In the genomic region with DNA sequence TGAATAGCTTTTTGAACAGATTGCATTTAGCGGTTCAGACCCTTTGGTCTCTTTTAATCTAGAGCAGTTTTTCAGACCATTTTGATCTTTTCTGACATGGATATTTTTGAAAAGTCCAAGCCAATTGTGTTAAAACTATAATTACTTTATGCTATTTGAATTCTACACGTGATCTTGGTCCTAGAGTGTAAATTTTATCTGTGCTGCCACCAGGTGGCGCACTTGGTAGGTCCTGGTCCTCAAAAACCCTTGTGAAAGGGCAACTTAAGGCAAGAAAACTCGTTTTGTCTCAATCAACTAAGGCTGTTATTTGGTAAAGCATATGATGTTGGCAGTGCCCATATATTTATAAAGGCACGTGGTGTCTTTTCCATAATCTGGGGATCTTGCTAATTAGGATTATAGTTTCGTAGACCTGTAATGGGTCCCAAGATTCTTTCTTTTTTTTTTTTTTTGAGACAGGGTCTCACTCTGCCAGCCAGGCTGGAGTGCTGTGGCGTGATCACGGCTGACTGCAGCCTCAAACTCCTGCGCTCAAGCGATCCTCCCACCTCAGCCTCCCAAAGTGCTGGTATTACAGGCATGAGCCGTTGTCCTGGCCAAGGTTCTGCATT, we compare ENCODE assay signal across 8 cellular contexts. TPM values are rescaled to one million over a fixed set of nuclear protein-coding genes. Genes with fewer than 3 reads are reported as not detected.
DNase-seq lines count a peak whose midpoint lies in the region; ATAC-seq and TF ChIP-seq lines count a peak whose summit lies in the region.

No MANE protein-coding gene starts in this region.

- H3K4me1 ChIP-seq in BE2C: peaks cover 4% of the 10 kb centered on the region; the same call in 1 of the 2 replicates

- peaks cover 3% of the 10 kb centered on the region for H3K27me3 Mint-ChIP-seq in nephron (ENCODE audit: low read depth)

- TF ChIP-seq CTCF in BE2C (IDR thresholded peaks at IDR 0.05; ENCODE audit: low read depth, low read length) (peak; percentile 86), nephron (IDR thresholded peaks at IDR 0.05; ENCODE audit: unreplicated experiment in 3 of 3) (peak; percentile 71 to 87 (median 79))

- ATAC-seq in esophagus mucosa (peak; percentile 44), GM21723 (IDR thresholded peaks at IDR 0.05; ENCODE audit: unreplicated experiment) (no peak)

- H3K36me3 ChIP-seq in BE2C: no peaks in the 10 kb centered on the region
- H3K36me3 ChIP-seq in H7 (replicated peaks; ENCODE audit: control insufficient read depth, insufficient read depth, low read length): no peaks in the 10 kb centered on the region

- no peaks in the 10 kb centered on the region for H3K36me3 Mint-ChIP-seq in nephron (ENCODE audit: low read depth)

- H3K4me3 Mint-ChIP-seq in nephron: no peak overlapping the region

- no peaks in the 10 kb centered on the region for H3K9me3 Mint-ChIP-seq in nephron

- no peaks in the 10 kb centered on the region for H3K27me3 ChIP-seq in BE2C
- no peaks in the 10 kb centered on the region for H3K27me3 ChIP-seq in H7 (ENCODE audit: control insufficient read depth, insufficient read depth, low read length)

- no peaks in the 10 kb centered on the region for H3K9me3 ChIP-seq in BE2C

- H3K27ac Mint-ChIP-seq in nephron: no peak overlapping the region

- H3K4me3 ChIP-seq in BE2C (ENCODE audit: low read depth, low read length) (no peak overlapping the region), H7 (ENCODE audit: insufficient read depth, low read depth, low read length) (no peak overlapping the region)

- DNase-seq in BE2C (peak; percentile 66), H7 (peak; percentile 73), NCI-H82 treated with DMSO at 0.1 percent for 48 hours (lab: John Stamatoyannopoulos, UW; ENCODE audit: unreplicated experiment) (peak; percentile 50)
- DNase-seq in activated CD8-positive, alpha-beta memory T cell treated with anti-CD3 and anti-CD28 coated beads for 4 hours (ENCODE audit: low read depth in 2 of 2): peak; percentile 28
- DNase-seq in stimulated activated naive CD4-positive, alpha-beta T cell (lab: John Stamatoyannopoulos, UW): peak; percentile 29 to 76 (median 58)

- no peaks in the 10 kb centered on the region for H3K4me1 Mint-ChIP-seq in nephron

RNA-seq across cellular contexts. Expression of a gene that starts 43.9 kb away (rescaled TPM):
- 13.0 TPM for polyA plus RNA-seq in BE2C (2012; ENCODE audit: insufficient read depth, insufficient read length, low read depth)
- 4.7 and 7.3 TPM in 2 replicates for total RNA-seq in H7 (2014; rRNA removed; shearing (Covaris generic))
- 20.2 TPM for total RNA-seq in esophagus mucosa
